In genomic region chr18:47050468-47050867, GRCh38 we compare ENCODE assay signal across 8 cellular contexts. TPM values are rescaled to one million over a fixed set of nuclear protein-coding genes. Genes with fewer than 3 reads are reported as not detected.
A peak's percentile ranks its signal among the peaks of the same experiment; 100 is the strongest.
DNase-seq lines count a peak whose midpoint lies in the region; ATAC-seq, FAIRE-seq and TF ChIP-seq lines count a peak whose summit lies in the region.

No MANE protein-coding gene starts in this region.

- no peaks in the 10 kb centered on the region for H3K9me2 ChIP-seq in GM23338 (ENCODE audit: insufficient read depth)

- H3F3A ChIP-seq in GM23338 (replicated peaks; ENCODE audit: low read depth) = no peaks in the 10 kb centered on the region

- FAIRE-seq in D721Med (lab: Jason Lieb, UNC) = peak; percentile 97

- no peaks in the 10 kb centered on the region for H3K36me3 Mint-ChIP-seq in GM23338 (ENCODE audit: low read depth)
- no peaks in the 10 kb centered on the region for H3K36me3 Mint-ChIP-seq in endothelial cell (ENCODE audit: low read depth, unreplicated experiment)
- no peaks in the 10 kb centered on the region for H3K36me3 Mint-ChIP-seq in stimulated activated effector memory CD8-positive, alpha-beta T cell treated with anti-CD3 and anti-CD28 coated beads, Interleukin-12 subunit alpha, Interleukin-12 subunit beta, amount 100 ng/mL, for 72 hours

- H3K4me3 ChIP-seq in GM23338 = no peak overlapping the region
- H3K4me3 ChIP-seq in Peyer's patch = no peak overlapping the region

- H3K9me3 Mint-ChIP-seq in GM23338 = no peaks in the 10 kb centered on the region
- H3K9me3 Mint-ChIP-seq in endothelial cell (ENCODE audit: unreplicated experiment) = no peaks in the 10 kb centered on the region
- H3K9me3 Mint-ChIP-seq in stimulated activated effector memory CD8-positive, alpha-beta T cell treated with anti-CD3 and anti-CD28 coated beads, Interleukin-12 subunit alpha, Interleukin-12 subunit beta, amount 100 ng/mL, for 72 hours = no peaks in the 10 kb centered on the region

- ATAC-seq in GM23338 (peak; percentile 54; the same call in 2 of the 3 replicates), GM21717 (IDR thresholded peaks at IDR 0.05; ENCODE audit: unreplicated experiment) (no peak)
- no peak for ATAC-seq in stimulated activated effector memory CD8-positive, alpha-beta T cell treated with anti-CD3 and anti-CD28 coated beads, Interleukin-12 subunit alpha, Interleukin-12 subunit beta, amount 100 ng/mL, for 72 hours

- TF ChIP-seq CTCF in D721Med (IDR thresholded peaks at IDR 0.05; ENCODE audit: insufficient read depth, missing control alignments) (peak; percentile 71), GM23338 (conservative IDR thresholded peaks at IDR 0.05; ENCODE audit: low read depth in 2 of 2) (peak; percentile 68 to 78), Peyer's patch (IDR thresholded peaks at IDR 0.05) (peak in 4 of 6 experiments; percentile 55 to 74 (median 62)), endothelial cell (IDR thresholded peaks at IDR 0.05; ENCODE audit: unreplicated experiment) (peak; percentile 61)

- no peaks in the 10 kb centered on the region for H3K9me3 ChIP-seq in Peyer's patch

- H3K4me1 ChIP-seq in GM23338 (ENCODE audit: insufficient read depth) = no peaks in the 10 kb centered on the region
- no peaks in the 10 kb centered on the region for H3K4me1 ChIP-seq in Peyer's patch

- H3K27me3 Mint-ChIP-seq in GM23338 (ENCODE audit: insufficient read depth, low read depth, poor library complexity) = no peaks in the 10 kb centered on the region
- peaks cover 2% of the 10 kb centered on the region for H3K27me3 Mint-ChIP-seq in endothelial cell (ENCODE audit: unreplicated experiment)

- H3K27me3 ChIP-seq in GM23338 (ENCODE audit: insufficient read depth) (no peaks in the 10 kb centered on the region), Peyer's patch (no peaks in the 10 kb centered on the region)

- H3K27ac Mint-ChIP-seq in GM23338 (no peak overlapping the region), endothelial cell (ENCODE audit: unreplicated experiment) (no peak overlapping the region)
- no peak overlapping the region for H3K27ac Mint-ChIP-seq in stimulated activated effector memory CD8-positive, alpha-beta T cell treated with anti-CD3 and anti-CD28 coated beads, Interleukin-12 subunit alpha, Interleukin-12 subunit beta, amount 100 ng/mL, for 72 hours

- no peaks in the 10 kb centered on the region for H3K36me3 ChIP-seq in GM23338 (ENCODE audit: insufficient read depth)
- H3K36me3 ChIP-seq in Peyer's patch = no peaks in the 10 kb centered on the region

- H3K27ac ChIP-seq in GM23338 (ENCODE audit: low read depth) = no peak overlapping the region
- H3K27ac ChIP-seq in Peyer's patch = no peak overlapping the region

- no peak overlapping the region for H2AFZ ChIP-seq in GM23338

- no peaks in the 10 kb centered on the region for H4K20me1 ChIP-seq in GM23338 (replicated peaks; ENCODE audit: insufficient read depth)

- H3K4me2 ChIP-seq in GM23338 = no peak overlapping the region

- DNase-seq in D721Med (ENCODE audit: insufficient read length, low spot score) (no peak), GM23338 (ENCODE audit: low spot score) (peak; percentile 66), Peyer's patch (peak in 1 of 3 donors; percentile 50), endothelial cell (ENCODE audit: low spot score) (peak; percentile 29), non-pigmented ciliary epithelial cell (ENCODE audit: low read depth) (peak; percentile 17), epidermal melanocyte (ENCODE audit: insufficient read length, low spot score) (no peak)
- DNase-seq in stimulated activated effector memory CD8-positive, alpha-beta T cell treated with anti-CD3 and anti-CD28 coated beads, Interleukin-12 subunit alpha, Interleukin-12 subunit beta, amount 100 ng/mL, for 72 hours (ENCODE audit: low spot score in 2 of 2) = no peak

- H3K4me3 Mint-ChIP-seq in GM23338 (no peak overlapping the region), endothelial cell (ENCODE audit: unreplicated experiment) (no peak overlapping the region)
- no peak overlapping the region for H3K4me3 Mint-ChIP-seq in stimulated activated effector memory CD8-positive, alpha-beta T cell treated with anti-CD3 and anti-CD28 coated beads, Interleukin-12 subunit alpha, Interleukin-12 subunit beta, amount 100 ng/mL, for 72 hours

- no peaks in the 10 kb centered on the region for H3K79me2 ChIP-seq in GM23338 (replicated peaks; ENCODE audit: insufficient read depth)

- TF ChIP-seq POLR2A in Peyer's patch (IDR thresholded peaks at IDR 0.05) = no peak

- H3K4me1 Mint-ChIP-seq in GM23338 = peaks cover 5% of the 10 kb centered on the region; the same call in 1 of the 3 replicates
- H3K4me1 Mint-ChIP-seq in endothelial cell (ENCODE audit: unreplicated experiment) = no peaks in the 10 kb centered on the region
- H3K4me1 Mint-ChIP-seq in stimulated activated effector memory CD8-positive, alpha-beta T cell treated with anti-CD3 and anti-CD28 coated beads, Interleukin-12 subunit alpha, Interleukin-12 subunit beta, amount 100 ng/mL, for 72 hours = peaks cover 5% of the 10 kb centered on the region

TF ChIP-seq in GM23338, 12 proteins besides CTCF, POLR2A, EP300 and RAD21 (continues in another document):
- no peak for TF ChIP-seq EZH2 (IDR thresholded peaks at IDR 0.05; ENCODE audit: low read depth, unreplicated experiment)
- TF ChIP-seq CREB1 (CRISPR knock-in tag; IDR thresholded peaks at IDR 0.05; ENCODE audit: low read depth) = no peak
- TF ChIP-seq EZH2phosphoT487 (IDR thresholded peaks at IDR 0.05; ENCODE audit: unreplicated experiment) = no peak
- no peak for TF ChIP-seq ZNF331 (CRISPR knock-in tag; IDR thresholded peaks at IDR 0.05; ENCODE audit: low read depth)
- no peak for TF ChIP-seq ETS1 (IDR thresholded peaks at IDR 0.05)
- no peak for TF ChIP-seq STAT1 (IDR thresholded peaks at IDR 0.05; ENCODE audit: unreplicated experiment)
- TF ChIP-seq ZNF114 (CRISPR knock-in tag; IDR thresholded peaks at IDR 0.05) = no peak

RNA-seq across cellular contexts. Expression of gene ELOA2, which starts 15.0 kb away (rescaled TPM):
- not detected in 2 replicates for total RNA-seq in GM23338 (2014; rRNA removed; shearing (Covaris generic))
- 0.17 TPM in 1 of 2 replicates, not detected in the other for polyA plus RNA-seq in GM23338 (2016; fragmentation: Nextera tagmentation; extraction: Ambion mirVana)
- total RNA-seq in Peyer's patch (not detected), endothelial cell (ENCODE audit: unreplicated experiment) (not detected)

Comparison
In these comparisons a context has a peak if more than half of its experiments do, and no peak if none do; other contexts are left out.
1. DNase-seq: peak in GM23338 (single experiment), endothelial cell (single experiment) and non-pigmented ciliary epithelial cell (single experiment); none in D721Med (single experiment), epidermal melanocyte (single experiment) and stimulated activated effector memory CD8-positive, alpha-beta T cell treated with anti-CD3 and anti-CD28 coated beads, Interleukin-12 subunit alpha, Interleukin-12 subunit beta, amount 100 ng/mL, for 72 hours (0 of 2).
2. Peak in every context shown above with its lines, with median percentiles within 50 percentile points of each other: CTCF ChIP-seq.